22 cellular contexts compared by ENCODE assay signal in genomic region chr10:94370501-94370900, GRCh38. TPM values are rescaled to one million over a fixed set of nuclear protein-coding genes. Genes with fewer than 3 reads are reported as not detected.
DNase-seq lines count a peak whose midpoint lies in the region; ATAC-seq and TF ChIP-seq lines count a peak whose summit lies in the region.
"Had no signal": no experiment of that assay in that cellular context is flagged by ENCODE, and none has a peak within 500 bp of the region (broad histone marks: within the 10 kb centered on the region; RNA-seq: fewer than 3 reads in every experiment).

No MANE protein-coding gene starts in this region.

- H3K9me3 ChIP-seq in lower lobe of right lung, result no peaks in the 10 kb centered on the region
- H3K9me3 ChIP-seq: BE2C, Peyer's patch had no signal

- peak; percentile 10 for DNase-seq in NCI-H82 treated with DMSO at 0.1 percent for 48 hours (lab: John Stamatoyannopoulos, UW; ENCODE audit: unreplicated experiment)
- DNase-seq in foreskin melanocyte, result peak; percentile 57
- peak; percentile 81 for DNase-seq in medulla oblongata (ENCODE audit: extremely low spot score)
- DNase-seq in substantia nigra (lab: John Stamatoyannopoulos, UW), result peak in 22 of 49 donors; percentile 3 to 78 (median 16)
- DNase-seq in lower lobe of right lung, result no peak
- no peak for DNase-seq in cortex of kidney (lab: John Stamatoyannopoulos, UW)
- DNase-seq in ACHN, result no peak
- DNase-seq: BE2C, EL, GF-D8, HCEC 1CT, IMR-90, NCI-H1092 treated with DMSO at 0.1 percent for 48 hours, NCI-H1436 treated with DMSO at 0.1 percent for 48 hours, NCI-H2029, NCI-H226, NCI-H510A treated with DMSO at 0.1 percent for 48 hours, NCI-H748 treated with DMSO at 0.1 percent for 48 hours, Peyer's patch had no signal

- H3K4me1 ChIP-seq in lower lobe of right lung, result no peaks in the 10 kb centered on the region
- H3K4me1 ChIP-seq: BE2C, Peyer's patch had no signal

- intact Hi-C loops in lower lobe of right lung (cut with DNase I), result no loop called here

- H3K27me3 ChIP-seq in lower lobe of right lung (ENCODE audit: low read depth), result peaks cover 11% of the 10 kb centered on the region
- H3K27me3 ChIP-seq: BE2C, Peyer's patch had no signal

- no peak overlapping the region for H3K4me3 ChIP-seq in lower lobe of right lung
- H3K4me3 ChIP-seq: GM23338, Peyer's patch had no signal

- H3K27ac ChIP-seq in substantia nigra (ENCODE audit: low read depth, low read length, poor library complexity, severe bottlenecking) (peak overlapping the region; percentile 98), lower lobe of right lung (no peak overlapping the region)
- H3K27ac ChIP-seq: KMS-11, Peyer's patch had no signal

- TF ChIP-seq CTCF in lower lobe of right lung (IDR thresholded peaks at IDR 0.05), result no peak

- ATAC-seq in lower lobe of right lung (no peak), GM18511 (IDR thresholded peaks at IDR 0.05; ENCODE audit: unreplicated experiment) (no peak)
- ATAC-seq: GM23338 had no signal

- no peaks in the 10 kb centered on the region for H3K36me3 ChIP-seq in lower lobe of right lung
- H3K36me3 ChIP-seq: BE2C, Peyer's patch had no signal

- in situ Hi-C loops in ACHN (cut with HindIII; ENCODE audit: low pct_ligation_motif_present, low pct_unique_long_range_greater_than_20kb, low sequenced_read_pairs), result no loop called here

RNA-seq across cellular contexts. Expression of gene NOC3L, which starts 7.8 kb away (rescaled TPM):
- total RNA-seq in lower lobe of right lung, result 13.9 TPM

RNA-seq across cellular contexts. Expression of gene TBC1D12, which starts 31.8 kb away (rescaled TPM):
- 12.5 TPM for total RNA-seq in lower lobe of right lung

Comparison
In these comparisons a context has a peak if more than half of its experiments do, and no peak if none do; other contexts are left out.
1. DNase-seq: peak in NCI-H82 treated with DMSO at 0.1 percent for 48 hours (single experiment), foreskin melanocyte (single experiment) and medulla oblongata (single experiment); none in lower lobe of right lung (single experiment), cortex of kidney (single experiment) and ACHN (single experiment).